Comparison of ENCODE assay signal across 12 cellular contexts in genomic region chr16:65071371-65072311, GRCh38. TPM values are rescaled to one million over a fixed set of nuclear protein-coding genes. Genes with fewer than 3 reads are reported as not detected.
DNase-seq lines count a peak whose midpoint lies in the region; ATAC-seq and TF ChIP-seq lines count a peak whose summit lies in the region.
"Had no signal": no experiment of that assay in that cellular context is flagged by ENCODE, and none has a peak within 500 bp of the region (broad histone marks: within the 10 kb centered on the region; RNA-seq: fewer than 3 reads in every experiment).

No MANE protein-coding gene starts in this region.

- H3K4me3 ChIP-seq in right atrium auricular region = peak overlapping the region in 1 of 2 donors; percentile 20
- H3K4me3 ChIP-seq: BLaER1 treated with 17β-estradiol and CSF1 and Interleukin-3, amounts not matched to agents 10 nM and 100 nM had no signal

- H3K4me3 Mint-ChIP-seq in stimulated activated naive CD8-positive, alpha-beta T cell treated with anti-CD3 and anti-CD28 coated beads, Interleukin-15, amount 100 ng/mL, for 72 hours = no peak overlapping the region
- H3K4me3 Mint-ChIP-seq: activated T-cell treated with anti-CD3 and anti-CD28 coated beads, Interleukin-2, amount 50 U/mL, for 24 hours; natural killer cell had no signal

- peaks cover 0 to 26% of the 10 kb centered on the region in 2 donors for H3K4me1 ChIP-seq in right atrium auricular region
- H3K4me1 ChIP-seq: BLaER1 treated with 17β-estradiol and CSF1 and Interleukin-3, amounts not matched to agents 10 nM and 100 nM had no signal

- H3K27ac Mint-ChIP-seq in stimulated activated naive CD8-positive, alpha-beta T cell treated with anti-CD3 and anti-CD28 coated beads, Interleukin-15, amount 100 ng/mL, for 72 hours = no peak overlapping the region
- H3K27ac Mint-ChIP-seq: activated T-cell treated with anti-CD3 and anti-CD28 coated beads, Interleukin-2, amount 50 U/mL, for 24 hours; natural killer cell had no signal

- no peaks in the 10 kb centered on the region for H3K9me3 ChIP-seq in right atrium auricular region
- H3K9me3 ChIP-seq: BLaER1 treated with 17β-estradiol and CSF1 and Interleukin-3, amounts not matched to agents 10 nM and 100 nM had no signal

- no peaks in the 10 kb centered on the region for H3K27me3 Mint-ChIP-seq in stimulated activated naive CD8-positive, alpha-beta T cell treated with anti-CD3 and anti-CD28 coated beads, Interleukin-15, amount 100 ng/mL, for 72 hours
- H3K27me3 Mint-ChIP-seq: activated T-cell treated with anti-CD3 and anti-CD28 coated beads, Interleukin-2, amount 50 U/mL, for 24 hours had no signal

- H3K4me1 Mint-ChIP-seq in stimulated activated naive CD8-positive, alpha-beta T cell treated with anti-CD3 and anti-CD28 coated beads, Interleukin-15, amount 100 ng/mL, for 72 hours = no peaks in the 10 kb centered on the region
- H3K4me1 Mint-ChIP-seq: natural killer cell had no signal

- ATAC-seq in HG02642 (IDR thresholded peaks at IDR 0.05; ENCODE audit: poor library complexity, unreplicated experiment) (no peak), GM19395 (IDR thresholded peaks at IDR 0.05; ENCODE audit: unreplicated experiment) (no peak)
- ATAC-seq in stimulated activated naive CD8-positive, alpha-beta T cell treated with anti-CD3 and anti-CD28 coated beads, Interleukin-15, amount 100 ng/mL, for 72 hours = no peak
- ATAC-seq: natural killer cell had no signal

- no peaks in the 10 kb centered on the region for H3K27me3 ChIP-seq in right atrium auricular region
- H3K27me3 ChIP-seq: BLaER1 treated with 17β-estradiol and CSF1 and Interleukin-3, amounts not matched to agents 10 nM and 100 nM had no signal

- H3K27ac ChIP-seq in angular gyrus (ENCODE audit: low read depth, low read length) = peak overlapping the region; percentile 78
- H3K27ac ChIP-seq in right atrium auricular region = peak overlapping the region; percentile 66 to 68
- H3K27ac ChIP-seq: BLaER1 treated with 17β-estradiol and CSF1 and Interleukin-3, amounts not matched to agents 10 nM and 100 nM had no signal

- TF ChIP-seq CTCF in right atrium auricular region (IDR thresholded peaks at IDR 0.05) = no peak

- DNase-seq in AG08396 (ENCODE audit: low spot score) (peak; percentile 39), right atrium auricular region (ENCODE audit: low spot score) (peak; percentile 79), pons (ENCODE audit: low spot score) (peak; percentile 93), activated gamma-delta T cell treated with Interleukin-2 at 50 U/mL for 16 hours (no peak)
- no peak for DNase-seq in stimulated activated naive CD8-positive, alpha-beta T cell treated with anti-CD3 and anti-CD28 coated beads, Interleukin-15, amount 100 ng/mL, for 72 hours
- DNase-seq: activated T-cell treated with anti-CD3 and anti-CD28 coated beads, Interleukin-2, amount 50 U/mL, for 24 hours; effector memory CD4-positive, alpha-beta T cell; natural killer cell had no signal

- H3K36me3 ChIP-seq in right atrium auricular region = no peaks in the 10 kb centered on the region
- H3K36me3 ChIP-seq: BLaER1 treated with 17β-estradiol and CSF1 and Interleukin-3, amounts not matched to agents 10 nM and 100 nM had no signal

- H3K9me3 Mint-ChIP-seq in stimulated activated naive CD8-positive, alpha-beta T cell treated with anti-CD3 and anti-CD28 coated beads, Interleukin-15, amount 100 ng/mL, for 72 hours = peaks cover 16 to 30% of the 10 kb centered on the region in 2 donors

RNA-seq across cellular contexts. Expression of gene CDH11, which starts 50.2 kb away (rescaled TPM):
- 10 to 100 TPM; 51.6 to 59.1 TPM for total RNA-seq in right atrium auricular region
- total RNA-seq: natural killer cell had no signal

Comparison
In these comparisons a context has a peak if more than half of its experiments do, and no peak if none do; other contexts are left out.
1. DNase-seq: peak in AG08396 (single experiment), right atrium auricular region (single experiment) and pons (single experiment); none in activated gamma-delta T cell treated with Interleukin-2 at 50 U/mL for 16 hours (single experiment) and stimulated activated naive CD8-positive, alpha-beta T cell treated with anti-CD3 and anti-CD28 coated beads, Interleukin-15, amount 100 ng/mL, for 72 hours (0 of 2).